Comparison of ENCODE assay signal across 1 cellular context in genomic region chr15:85453144-85453872, GRCh38.
TF ChIP-seq lines count a peak whose summit lies in the region.

No MANE protein-coding gene starts in this region.

TF ChIP-seq in HCT116, 20 proteins besides CTCF, POLR2A, EP300 and RAD21 (continued from another document):
- TF ChIP-seq REST (IDR thresholded peaks at IDR 0.05; ENCODE audit: low read depth): no peak
- no peak for TF ChIP-seq POLR2AphosphoS5 (IDR thresholded peaks at IDR 0.05; ENCODE audit: low read depth, low read length)
- no peak for TF ChIP-seq ELF1 (IDR thresholded peaks at IDR 0.05; ENCODE audit: borderline replicate concordance, low read depth)
- TF ChIP-seq MAX (IDR thresholded peaks at IDR 0.05): no peak
- no peak for TF ChIP-seq EZH2 (IDR thresholded peaks at IDR 0.05)
